ENCODE assay signal across 15 cellular contexts in genomic region chr7:42168512-42168911, GRCh38.
DNase-seq lines count a peak whose midpoint lies in the region; ATAC-seq and TF ChIP-seq lines count a peak whose summit lies in the region.
"Had no signal": no experiment of that assay in that cellular context is flagged by ENCODE, and none has a peak within 500 bp of the region (broad histone marks: within the 10 kb centered on the region; RNA-seq: fewer than 3 reads in every experiment).

No MANE protein-coding gene starts in this region.

- no peak for TF ChIP-seq POLR2A in uterus (IDR thresholded peaks at IDR 0.05)

- no peaks in the 10 kb centered on the region for H3K9me3 Mint-ChIP-seq in WTC11
- H3K9me3 Mint-ChIP-seq in nephron, result no peaks in the 10 kb centered on the region

- H3K4me3 Mint-ChIP-seq in WTC11, result no peak overlapping the region
- H3K4me3 Mint-ChIP-seq in nephron, result no peak overlapping the region
- no peak overlapping the region for H3K4me3 Mint-ChIP-seq in T-helper 17 cell
- H3K4me3 Mint-ChIP-seq: CD4-positive, alpha-beta memory T cell had no signal

- H3K4me3 ChIP-seq in uterus, result no peak overlapping the region

- no peaks in the 10 kb centered on the region for H3K27me3 ChIP-seq in uterus

- TF ChIP-seq CTCF in WTC11 (IDR thresholded peaks at IDR 0.05) (no peak), nephron (IDR thresholded peaks at IDR 0.05; ENCODE audit: unreplicated experiment in 3 of 3) (no peak), uterus (IDR thresholded peaks at IDR 0.05) (no peak)

- H3K4me1 Mint-ChIP-seq in WTC11 (peaks cover 4% of the 10 kb centered on the region; the same call in 1 of the 2 replicates), nephron (peaks cover 34% of the 10 kb centered on the region), T-helper 17 cell (no peaks in the 10 kb centered on the region)
- H3K4me1 Mint-ChIP-seq: CD4-positive, alpha-beta memory T cell had no signal

- H3K36me3 Mint-ChIP-seq in WTC11 (peaks cover 2% of the 10 kb centered on the region; the same call in 1 of the 2 replicates), nephron (ENCODE audit: low read depth) (peaks cover 37% of the 10 kb centered on the region), T-helper 17 cell (ENCODE audit: low read depth) (no peaks in the 10 kb centered on the region)
- H3K36me3 Mint-ChIP-seq: CD4-positive, alpha-beta memory T cell had no signal

- intact Hi-C loops in uterus (cut with DNase I; ENCODE audit: low total_unique reads), result no loop called here

- POLR2A ChIA-PET in WTC11 (lab: Charles Lee), result no interaction called here

- DNase-seq in WTC11 (ENCODE audit: low spot score) (no peak), uterus (no peak), medulla oblongata (ENCODE audit: extremely low spot score) (no peak), T-helper 17 cell (no peak)
- DNase-seq: C1 segment of cervical spinal cord; Calu3; CD4-positive, alpha-beta memory T cell; COR-L47; DMS53; DMS79 treated with DMSO at 0.1 percent for 48 hours; GF-D8; H7; HCEC 1CT had no signal

- no peaks in the 10 kb centered on the region for H3K9me3 ChIP-seq in uterus
- no peaks in the 10 kb centered on the region for H3K9me3 ChIP-seq in T-helper 17 cell (ENCODE audit: control insufficient read depth, low read length, poor library complexity, severe bottlenecking)

- peak overlapping the region; percentile 34; the same call in 1 of the 2 replicates for H3K27ac Mint-ChIP-seq in WTC11
- H3K27ac Mint-ChIP-seq in nephron, result peak overlapping the region in 2 of 3 experiments; percentile 62 to 66
- H3K27ac Mint-ChIP-seq in T-helper 17 cell, result no peak overlapping the region
- H3K27ac Mint-ChIP-seq: CD4-positive, alpha-beta memory T cell had no signal

- no peaks in the 10 kb centered on the region for H3K27me3 Mint-ChIP-seq in WTC11 (ENCODE audit: low read depth)
- no peaks in the 10 kb centered on the region for H3K27me3 Mint-ChIP-seq in nephron (ENCODE audit: low read depth)
- no peaks in the 10 kb centered on the region for H3K27me3 Mint-ChIP-seq in T-helper 17 cell
- H3K27me3 Mint-ChIP-seq: CD4-positive, alpha-beta memory T cell had no signal

- CTCF ChIA-PET in WTC11 (lab: Charles Lee), result interaction anchor here (0.6 kb wide), 1 partner anchor 1992 kb away, joined by 3 read pairs; no protein-coding TSS in a partner anchor

- no peaks in the 10 kb centered on the region for H3K36me3 ChIP-seq in uterus

- peak overlapping the region; percentile 38 to 41 for H3K27ac ChIP-seq in uterus

- ATAC-seq in WTC11 (no peak), GM19397 (IDR thresholded peaks at IDR 0.05; ENCODE audit: unreplicated experiment) (no peak), T-helper 17 cell (no peak)

- peaks cover 0 to under 1% of the 10 kb centered on the region in 2 donors for H3K4me1 ChIP-seq in uterus

TF ChIP-seq in WTC11, 78 proteins besides CTCF, POLR2A, EP300 and RAD21:
- no peak for TF ChIP-seq E2F1 (CRISPR knock-in tag; IDR thresholded peaks at IDR 0.05)
- peak; percentile 82 for TF ChIP-seq ZNF121 (CRISPR knock-in tag; IDR thresholded peaks at IDR 0.05)
TF ChIP-seq in WTC11: peak in this region for 1.
